ENCODE assay signal across 24 cellular contexts in the genomic region with DNA sequence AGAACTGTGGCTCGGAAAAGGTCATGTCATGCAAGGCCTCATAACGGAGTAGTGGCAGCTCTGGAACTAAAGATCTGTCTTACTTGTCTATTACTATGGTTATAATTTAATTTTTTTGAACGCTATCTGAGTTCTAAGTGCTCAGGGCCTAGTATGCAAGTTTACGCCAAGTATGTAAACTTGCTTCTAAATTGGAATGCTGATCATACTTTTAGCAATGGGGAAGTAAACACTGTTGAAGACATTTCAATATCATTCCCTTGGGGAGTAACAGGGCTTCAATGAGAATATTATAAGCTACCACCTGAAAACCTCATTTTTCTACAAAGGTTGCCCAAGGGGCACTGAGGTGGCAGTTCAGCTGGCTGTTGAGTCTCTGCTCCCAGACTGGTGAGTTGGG.
"Had no signal": no experiment of that assay in that cellular context is flagged by ENCODE, and none has a peak within 500 bp of the region (broad histone marks: within the 10 kb centered on the region; RNA-seq: fewer than 3 reads in every experiment).

No MANE protein-coding gene starts in this region.

- DNase-seq: colonic mucosa; dermis blood vessel endothelial cell; esophagus squamous epithelium; foreskin fibroblast; head of caudate nucleus; kidney; left cardiac atrium; left ventricle myocardium inferior; lower lobe of right lung; mesenchymal stem cell; midbrain; naive B cell; nephron progenitor cell; stimulated activated CD4-positive, alpha-beta T cell treated with anti-CD3 and anti-CD28 coated beads, Interleukin-4, amount 100 ng/mL, for 1 hour; stimulated activated CD8-positive, alpha-beta memory T cell treated with anti-CD3 and anti-CD28 coated beads, Interleukin-4, amount 100 ng/mL, for 48 hours; stimulated activated naive B cell treated with anti-CD40 and anti-IgM and Interleukin-4, amounts not matched to agents 10 μg/mL and 1 μg/mL and 100 μg/mL, for 72 hours; stimulated activated naive CD8-positive, alpha-beta T cell treated with anti-CD3 and anti-CD28 coated beads, Interleukin-15, amount 100 ng/mL, for 72 hours; testis; upper lobe of right lung had no signal

- H3K4me1 ChIP-seq: colonic mucosa, esophagus squamous epithelium, vagina had no signal

- H3K9me3 ChIP-seq: colonic mucosa, esophagus squamous epithelium, left ventricle myocardium inferior, lower lobe of right lung, neutrophil, testis, tibial nerve, upper lobe of right lung, vagina had no signal

- H3K4me2 ChIP-seq: hepatocyte, smooth muscle cell had no signal

- H3K27me3 ChIP-seq: colonic mucosa, esophagus squamous epithelium, hepatocyte, neutrophil, testis, tibial nerve, upper lobe of right lung, vagina had no signal

- H3K27ac ChIP-seq: colonic mucosa, esophagus squamous epithelium, hepatocyte, left ventricle myocardium inferior, lower lobe of right lung, neutrophil, testis, tibial nerve, upper lobe of right lung, vagina had no signal

- H3K9me3 Mint-ChIP-seq: naive B cell; nephron progenitor cell; stimulated activated naive B cell treated with anti-CD40 and anti-IgM and Interleukin-4, amounts not matched to agents 10 μg/mL and 1 μg/mL and 100 μg/mL, for 72 hours; stimulated activated naive CD8-positive, alpha-beta T cell treated with anti-CD3 and anti-CD28 coated beads, Interleukin-15, amount 100 ng/mL, for 72 hours had no signal

- H3K4me3 Mint-ChIP-seq: naive B cell; nephron progenitor cell; stimulated activated naive B cell treated with anti-CD40 and anti-IgM and Interleukin-4, amounts not matched to agents 10 μg/mL and 1 μg/mL and 100 μg/mL, for 72 hours; stimulated activated naive CD8-positive, alpha-beta T cell treated with anti-CD3 and anti-CD28 coated beads, Interleukin-15, amount 100 ng/mL, for 72 hours had no signal

- H3K27ac Mint-ChIP-seq: nephron progenitor cell; stimulated activated naive B cell treated with anti-CD40 and anti-IgM and Interleukin-4, amounts not matched to agents 10 μg/mL and 1 μg/mL and 100 μg/mL, for 72 hours; stimulated activated naive CD8-positive, alpha-beta T cell treated with anti-CD3 and anti-CD28 coated beads, Interleukin-15, amount 100 ng/mL, for 72 hours had no signal

- ATAC-seq: left cardiac atrium; lower lobe of right lung; stimulated activated naive B cell treated with anti-CD40 and anti-IgM and Interleukin-4, amounts not matched to agents 10 μg/mL and 1 μg/mL and 100 μg/mL, for 72 hours; stimulated activated naive CD8-positive, alpha-beta T cell treated with anti-CD3 and anti-CD28 coated beads, Interleukin-15, amount 100 ng/mL, for 72 hours; upper lobe of right lung had no signal

- H3K36me3 ChIP-seq: colonic mucosa, neutrophil, vagina had no signal

- H3K27me3 Mint-ChIP-seq: naive B cell; stimulated activated naive B cell treated with anti-CD40 and anti-IgM and Interleukin-4, amounts not matched to agents 10 μg/mL and 1 μg/mL and 100 μg/mL, for 72 hours; stimulated activated naive CD8-positive, alpha-beta T cell treated with anti-CD3 and anti-CD28 coated beads, Interleukin-15, amount 100 ng/mL, for 72 hours had no signal

- H3K4me3 ChIP-seq: colonic mucosa, esophagus squamous epithelium, hepatocyte, left ventricle myocardium inferior, lower lobe of right lung, smooth muscle cell, testis, tibial nerve, upper lobe of right lung, vagina had no signal

- H2AFZ ChIP-seq: hepatocyte had no signal
